16 cellular contexts compared by ENCODE assay signal in the genomic region with DNA sequence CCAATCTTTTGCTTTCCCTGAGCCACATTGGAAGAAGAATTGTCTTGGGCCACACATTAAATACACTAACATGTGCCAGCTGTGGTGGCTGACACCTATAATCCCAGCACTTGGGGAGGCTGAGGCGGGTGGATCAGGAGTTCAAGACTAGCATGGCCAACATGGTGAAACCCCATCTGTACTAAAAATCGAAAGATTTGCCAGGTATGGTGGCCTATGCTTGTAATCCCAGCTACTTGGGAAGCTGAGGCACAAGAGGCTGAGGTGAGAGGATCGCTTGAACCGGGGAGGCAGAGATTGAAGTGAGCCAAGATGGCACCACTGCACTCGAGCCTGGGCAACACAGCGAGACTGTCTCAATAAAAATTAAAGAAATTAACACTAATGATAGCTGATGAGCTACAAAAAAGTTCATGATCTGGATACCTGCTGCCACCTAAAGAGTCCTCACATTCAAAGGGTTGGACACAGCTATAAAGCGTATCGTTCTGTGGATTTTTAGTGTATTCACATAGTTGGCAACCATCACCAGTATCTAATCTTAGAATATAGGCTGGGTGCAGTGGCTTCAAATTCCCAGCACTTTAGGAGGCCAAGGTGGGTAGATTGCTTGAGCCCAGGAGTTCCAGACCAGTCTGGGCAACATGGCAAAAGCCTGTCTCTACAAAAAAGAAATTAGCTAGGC. TPM values are rescaled to one million over a fixed set of nuclear protein-coding genes. Genes with fewer than 3 reads are reported as not detected.
A peak's percentile ranks its signal among the peaks of the same experiment; 100 is the strongest.
DNase-seq lines count a peak whose midpoint lies in the region; ATAC-seq, FAIRE-seq and TF ChIP-seq lines count a peak whose summit lies in the region.
"Had no signal": no experiment of that assay in that cellular context is flagged by ENCODE, and none has a peak within 500 bp of the region (broad histone marks: within the 10 kb centered on the region; RNA-seq: fewer than 3 reads in every experiment).

No MANE protein-coding gene starts in this region.

- TF ChIP-seq EP300 in HepG2 (IDR thresholded peaks at IDR 0.05; ENCODE audit: low read depth in 2 of 2, low read length in 2 of 2) (no peak), HepG2 (CRISPR knock-in tag; IDR thresholded peaks at IDR 0.05; ENCODE audit: borderline replicate concordance) (no peak)

- in situ Hi-C loops in HepG2 (cut with HindIII; ENCODE audit: extremely low pct_ligation_motif_present, low pct_unique_long_range_greater_than_20kb) = no loop called here
- in situ Hi-C loops in G401 (cut with HindIII; ENCODE audit: low sequenced_read_pairs) = no loop called here

- H3K79me2 ChIP-seq in HepG2 (ENCODE audit: insufficient read depth, low read length) = no peaks in the 10 kb centered on the region

- CTCF ChIA-PET in HepG2 (lab: Yijun Ruan, JAX; ENCODE audit: low intra/inter-chr PET ratio, low total read pairs) = no interaction called here

- WGBS in HepG2 (ENCODE audit: low lambda C conversion rate) = 94% methylated on average over 8 of the region's 8 CpGs

- peak; percentile 36 for DNase-seq in activated CD4-positive, alpha-beta T cell treated with anti-CD3 and anti-CD28 coated beads for 48 hours
- no peak for DNase-seq in activated CD4-positive, alpha-beta T cell treated with anti-CD3 and anti-CD28 coated beads, Interleukin-2, amount 50 U/mL, for 1 hour
- DNase-seq in HepG2 (ENCODE audit: low spot score) (no peak), G401 (ENCODE audit: low spot score) (no peak), NCI-H1105 (lab: John Stamatoyannopoulos, UW) (no peak)
- no peak for DNase-seq in effector CD4-positive, alpha-beta T cell
- DNase-seq: effector memory CD4-positive, alpha-beta T cell; glutamatergic neuron; left colon; NCI-H2029 treated with DMSO at 0.1 percent for 48 hours had no signal

- H3K4me2 ChIP-seq in HepG2 (ENCODE audit: low read depth, low read length) = no peak overlapping the region

- no peaks in the 10 kb centered on the region; a peak in 1 of 5 replicates for H3K27me3 ChIP-seq in HepG2 (ENCODE audit: control insufficient read depth in 1 of 2, insufficient read depth in 2 of 2, low read length in 2 of 2)
- H3K27me3 ChIP-seq: ascending aorta had no signal

- H4K20me1 ChIP-seq in HepG2 (ENCODE audit: insufficient read depth, low read length) = peaks cover 45% of the 10 kb centered on the region

- peaks cover 38% of the 10 kb centered on the region for H3K4me1 ChIP-seq in HepG2 (ENCODE audit: insufficient read depth, low read length)
- H3K4me1 ChIP-seq: ascending aorta had no signal

- no peaks in the 10 kb centered on the region for H3K9me3 ChIP-seq in HepG2 (ENCODE audit: low read length)
- H3K9me3 ChIP-seq: ascending aorta had no signal

- intact Hi-C loops in HepG2 (cut with micrococcal nuclease; ENCODE audit: unreplicated experiment) = no loop called here

- FAIRE-seq in HepG2 (lab: Jason Lieb, UNC) = no peak

- TF ChIP-seq RAD21 in HepG2 (CRISPR knock-in tag; IDR thresholded peaks at IDR 0.05) = no peak

- no peak for TF ChIP-seq CTCF in HepG2 (CRISPR knock-in tag; IDR thresholded peaks at IDR 0.05)

- peak overlapping the region; percentile 28 for H3K27ac ChIP-seq in HepG2 (ENCODE audit: extremely low read length, insufficient read depth, low read length)
- H3K27ac ChIP-seq: ascending aorta had no signal

- no peak overlapping the region for H2AFZ ChIP-seq in HepG2 (ENCODE audit: low read length)

- H3K4me3 ChIP-seq in HepG2 (replicated peaks in 1 of 3; ENCODE audit: insufficient read depth in 1 of 3, low read depth in 2 of 3, low read length in 3 of 3) = no peak overlapping the region
- H3K4me3 ChIP-seq: ascending aorta had no signal

- ATAC-seq in GM18505 (IDR thresholded peaks at IDR 0.05; ENCODE audit: unreplicated experiment) = no peak
- peak; percentile 8; the same call in 2 of the 3 replicates for ATAC-seq in SK-N-SH treated with all-trans-retinoic acid at 6 μM for 48 hours
- ATAC-seq in HepG2 = peak; percentile 25
- ATAC-seq: left colon had no signal

- POLR2A ChIA-PET in HepG2 (lab: Yijun Ruan, JAX) = interaction anchor here (1.1 to 1.3 kb wide), 2 partner anchors 13 to 14 kb away, joined by 3 to 4 read pairs; a partner anchor contains a TSS

- TF ChIP-seq POLR2A in GM18505 (IDR thresholded peaks at IDR 0.05; ENCODE audit: borderline replicate concordance, extremely low read depth, insufficient read depth, insufficient read length) = peak; percentile 9
- peak; percentile 50 to 70 for TF ChIP-seq POLR2A in HepG2 (IDR thresholded peaks at IDR 0.05; ENCODE audit: insufficient read depth in 1 of 2, low read depth in 2 of 2, low read length in 2 of 2)

- H3K36me3 ChIP-seq in HepG2 (replicated peaks in 1 of 2; ENCODE audit: control insufficient read depth in 1 of 2, insufficient read depth in 2 of 2, low read length in 2 of 2) = peaks cover 12% of the 10 kb centered on the region in 2 experiments; a peak in 4 of 5 replicates

- BruUV-seq in HepG2 (replicated peaks; lab: Mats Ljungman, UMichigan) = no TSS peak

- no peak overlapping the region for H3K9ac ChIP-seq in HepG2 (ENCODE audit: insufficient read depth, low read depth, low read length)

RNA-seq across cellular contexts. Expression of a gene that starts 3.4 kb away (rescaled TPM):
- total RNA-seq in HepG2 (2016; rRNA removed; fragmentation: Illumina TruSeq; extraction: Trizol) = not detected in 2 replicates
- total RNA-seq in HepG2 (2016; cell fraction: cytosol; rRNA removed; fragmentation: Illumina TruSeq; extraction: Trizol; ENCODE audit: low read depth) = not detected in 2 replicates
- total RNA-seq in HepG2 (2016; cell fraction: insoluble cytoplasmic fraction; rRNA removed; fragmentation: Illumina TruSeq; extraction: Trizol) = not detected in 2 replicates
- total RNA-seq in HepG2 (2016; cell fraction: membrane; rRNA removed; fragmentation: Illumina TruSeq; extraction: Trizol) = not detected in 2 replicates
- total RNA-seq in HepG2 (2016; cell fraction: nucleus; rRNA removed; fragmentation: Illumina TruSeq; extraction: Trizol) = not detected in 2 replicates
- not detected in 2 replicates for polyA plus RNA-seq in HepG2 (2011; rRNA removed)
- not detected in 2 replicates for polyA plus RNA-seq in HepG2 (2011; cell fraction: cytosol; rRNA removed)
- polyA plus RNA-seq in HepG2 (2011; cell fraction: nucleus; rRNA removed) = not detected in 2 replicates
- polyA plus RNA-seq in HepG2 (2012) = not detected in 2 replicates
- not detected in 2 replicates for polyA plus RNA-seq in HepG2 (2016; cell fraction: cytosol; fragmentation: Illumina TruSeq; extraction: Trizol; ENCODE audit: low read depth)
- not detected in 2 replicates for polyA plus RNA-seq in HepG2 (2016; cell fraction: insoluble cytoplasmic fraction; fragmentation: Illumina TruSeq; extraction: Trizol; ENCODE audit: low read depth)
- not detected in 2 replicates for polyA plus RNA-seq in HepG2 (2016; cell fraction: membrane; fragmentation: Illumina TruSeq; extraction: Trizol; ENCODE audit: low read depth)
- not detected in 2 replicates for polyA plus RNA-seq in HepG2 (2016; cell fraction: nucleus; fragmentation: Illumina TruSeq; extraction: Trizol; ENCODE audit: insufficient read depth, low read depth)
- not detected in 2 replicates for polyA minus RNA-seq in HepG2 (2011; rRNA and poly(A)+ RNA removed; ENCODE audit: low replicate concordance)
- not detected in 2 replicates for polyA minus RNA-seq in HepG2 (2011; cell fraction: cytosol; rRNA and poly(A)+ RNA removed)
- not detected in 2 replicates for polyA minus RNA-seq in HepG2 (2011; cell fraction: nucleus; rRNA and poly(A)+ RNA removed)
- total RNA-seq in G401 (2014; rRNA removed; shearing (Covaris generic)) = not detected in 2 replicates
- total RNA-seq: ascending aorta; Daoy; T-helper 2 cell treated with Interferon-gamma antibody and Interleukin-4, amounts not matched to agents 100 ng/mL and 5 ng/mL, for 36 hours had no signal

RNA-seq across cellular contexts. Expression of a gene that starts 14.3 kb away (rescaled TPM):
- total RNA-seq in HepG2 (2016; rRNA removed; fragmentation: Illumina TruSeq; extraction: Trizol) = 805 and 1,257 TPM in 2 replicates
- 144 and 147 TPM in 2 replicates for total RNA-seq in HepG2 (2016; cell fraction: cytosol; rRNA removed; fragmentation: Illumina TruSeq; extraction: Trizol; ENCODE audit: low read depth)
- 804 and 1,250 TPM in 2 replicates for total RNA-seq in HepG2 (2016; cell fraction: insoluble cytoplasmic fraction; rRNA removed; fragmentation: Illumina TruSeq; extraction: Trizol)
- 335 and 350 TPM in 2 replicates for total RNA-seq in HepG2 (2016; cell fraction: membrane; rRNA removed; fragmentation: Illumina TruSeq; extraction: Trizol)
- 485 and 499 TPM in 2 replicates for total RNA-seq in HepG2 (2016; cell fraction: nucleus; rRNA removed; fragmentation: Illumina TruSeq; extraction: Trizol)
- 1,112 and 1,547 TPM in 2 replicates for polyA plus RNA-seq in HepG2 (2011; rRNA removed)
- polyA plus RNA-seq in HepG2 (2011; cell fraction: cytosol; rRNA removed) = 1,051 and 1,568 TPM in 2 replicates
- 242 and 434 TPM in 2 replicates for polyA plus RNA-seq in HepG2 (2011; cell fraction: nucleus; rRNA removed)
- 2,051 and 2,699 TPM in 2 replicates for polyA plus RNA-seq in HepG2 (2012)
- 290 and 338 TPM in 2 replicates for polyA plus RNA-seq in HepG2 (2016; cell fraction: cytosol; fragmentation: Illumina TruSeq; extraction: Trizol; ENCODE audit: low read depth)
- polyA plus RNA-seq in HepG2 (2016; cell fraction: insoluble cytoplasmic fraction; fragmentation: Illumina TruSeq; extraction: Trizol; ENCODE audit: low read depth) = 2,117 and 2,212 TPM in 2 replicates
- polyA plus RNA-seq in HepG2 (2016; cell fraction: membrane; fragmentation: Illumina TruSeq; extraction: Trizol; ENCODE audit: low read depth) = 355 and 398 TPM in 2 replicates
- 763 and 807 TPM in 2 replicates for polyA plus RNA-seq in HepG2 (2016; cell fraction: nucleus; fragmentation: Illumina TruSeq; extraction: Trizol; ENCODE audit: insufficient read depth, low read depth)
- 970 and 1,123 TPM in 2 replicates for polyA minus RNA-seq in HepG2 (2011; rRNA and poly(A)+ RNA removed; ENCODE audit: low replicate concordance)
- polyA minus RNA-seq in HepG2 (2011; cell fraction: cytosol; rRNA and poly(A)+ RNA removed) = 1,287 and 1,326 TPM in 2 replicates
- 313 and 485 TPM in 2 replicates for polyA minus RNA-seq in HepG2 (2011; cell fraction: nucleus; rRNA and poly(A)+ RNA removed)
- total RNA-seq in G401 (2014; rRNA removed; shearing (Covaris generic)) = 543 and 699 TPM in 2 replicates

RNA-seq across cellular contexts. Expression of a gene that starts 47.0 kb away (rescaled TPM):
- not detected in 2 replicates for total RNA-seq in HepG2 (2016; rRNA removed; fragmentation: Illumina TruSeq; extraction: Trizol)
- not detected in 2 replicates for total RNA-seq in HepG2 (2016; cell fraction: cytosol; rRNA removed; fragmentation: Illumina TruSeq; extraction: Trizol; ENCODE audit: low read depth)
- total RNA-seq in HepG2 (2016; cell fraction: insoluble cytoplasmic fraction; rRNA removed; fragmentation: Illumina TruSeq; extraction: Trizol) = not detected in 2 replicates
- total RNA-seq in HepG2 (2016; cell fraction: membrane; rRNA removed; fragmentation: Illumina TruSeq; extraction: Trizol) = not detected in 2 replicates
- total RNA-seq in HepG2 (2016; cell fraction: nucleus; rRNA removed; fragmentation: Illumina TruSeq; extraction: Trizol) = not detected in 2 replicates
- not detected in 2 replicates for polyA plus RNA-seq in HepG2 (2011; rRNA removed)
- not detected in 2 replicates for polyA plus RNA-seq in HepG2 (2011; cell fraction: cytosol; rRNA removed)
- polyA plus RNA-seq in HepG2 (2011; cell fraction: nucleus; rRNA removed) = not detected in 2 replicates
- 0.12 TPM in 1 of 2 replicates, not detected in the other for polyA plus RNA-seq in HepG2 (2012)
- not detected in 2 replicates for polyA plus RNA-seq in HepG2 (2016; cell fraction: cytosol; fragmentation: Illumina TruSeq; extraction: Trizol; ENCODE audit: low read depth)
- polyA plus RNA-seq in HepG2 (2016; cell fraction: insoluble cytoplasmic fraction; fragmentation: Illumina TruSeq; extraction: Trizol; ENCODE audit: low read depth) = not detected in 2 replicates
- not detected in 2 replicates for polyA plus RNA-seq in HepG2 (2016; cell fraction: membrane; fragmentation: Illumina TruSeq; extraction: Trizol; ENCODE audit: low read depth)
- polyA plus RNA-seq in HepG2 (2016; cell fraction: nucleus; fragmentation: Illumina TruSeq; extraction: Trizol; ENCODE audit: insufficient read depth, low read depth) = not detected in 2 replicates
- not detected in 2 replicates for polyA minus RNA-seq in HepG2 (2011; rRNA and poly(A)+ RNA removed; ENCODE audit: low replicate concordance)
- not detected in 2 replicates for polyA minus RNA-seq in HepG2 (2011; cell fraction: cytosol; rRNA and poly(A)+ RNA removed)
- polyA minus RNA-seq in HepG2 (2011; cell fraction: nucleus; rRNA and poly(A)+ RNA removed) = not detected in 2 replicates
- not detected in 2 replicates for total RNA-seq in G401 (2014; rRNA removed; shearing (Covaris generic))
- total RNA-seq: ascending aorta; left colon; neural crest cell; T-helper 2 cell treated with Interferon-gamma antibody and Interleukin-4, amounts not matched to agents 100 ng/mL and 5 ng/mL, for 36 hours had no signal
